Comparison of ENCODE assay signal across 8 cellular contexts in genomic region chr11:116791002-116791812, GRCh38. TPM values are rescaled to one million over a fixed set of nuclear protein-coding genes. Genes with fewer than 3 reads are reported as not detected.
DNase-seq lines count a peak whose midpoint lies in the region; ATAC-seq, FAIRE-seq and TF ChIP-seq lines count a peak whose summit lies in the region.

No MANE protein-coding gene starts in this region.

- no peak for TF ChIP-seq EP300 in H1 (IDR thresholded peaks at IDR 0.05; ENCODE audit: borderline replicate concordance in 1 of 2, low read depth in 2 of 2, low read length in 2 of 2)

- peak overlapping the region; percentile 20 for H3K4me3 Mint-ChIP-seq in mesothelial cell of epicardium

- no peak overlapping the region for H3K9ac ChIP-seq in H1 (replicated peaks in 1 of 4; ENCODE audit: extremely low read depth in 1 of 4, low read depth in 3 of 4, low read length in 3 of 4)

- H3K23ac ChIP-seq in H1 (ENCODE audit: insufficient read length) = no peak overlapping the region

- peaks cover 6% of the 10 kb centered on the region for H3K27me3 Mint-ChIP-seq in mesothelial cell of epicardium (ENCODE audit: low read depth)

- H3K23me2 ChIP-seq in H1 (ENCODE audit: low read depth, low read length) = peaks cover 11% of the 10 kb centered on the region

- H3K14ac ChIP-seq in H1 (ENCODE audit: insufficient read length) = no peak overlapping the region

- H3K18ac ChIP-seq in H1 (ENCODE audit: extremely low read depth, low read length) = peak overlapping the region; percentile 86

- no peak overlapping the region for H3K4me3 ChIP-seq in H1 (ENCODE audit: extremely low read depth in 1 of 4, insufficient read depth in 2 of 4, low read depth in 3 of 4, low read length in 4 of 4)

- H4K8ac ChIP-seq in H1 (ENCODE audit: extremely low read depth, insufficient read depth, low read length) = peak overlapping the region; percentile 87

- H3K4me1 ChIP-seq in H1 (replicated peaks in 1 of 4; ENCODE audit: control insufficient read depth in 3 of 4, insufficient read depth in 4 of 4, low read length in 3 of 4) = peaks cover 4 to 14% (median 7%) of the 10 kb centered on the region in 4 experiments

- peak overlapping the region; percentile 16 for H4K5ac ChIP-seq in H1 (ENCODE audit: insufficient read length, low read depth, low read length)

- no peak overlapping the region for H3K27ac ChIP-seq in H1 (ENCODE audit: low read depth, low read length)

- peaks cover 18% of the 10 kb centered on the region for H3K4me1 Mint-ChIP-seq in mesothelial cell of epicardium

- H2AK5ac ChIP-seq in H1 (ENCODE audit: low read depth, low read length) = no peak overlapping the region

- POLR2A ChIA-PET in H1 (lab: Charles Lee; ENCODE audit: partially characterized antibody) = interaction anchor here (0.9 to 6.0 kb wide), 5 partner anchors 14 to 354 kb away, joined by 3 to 29 read pairs (median 7); partner anchors contain the start of genes APOC3, BUD13 and PAFAH1B2

- peak overlapping the region in 1 of 2 experiments; percentile 54; a peak in 3 of 4 replicates for H3K4me2 ChIP-seq in H1 (ENCODE audit: insufficient read depth in 1 of 2, low read depth in 2 of 2, low read length in 2 of 2)

- WGBS in H1 (ENCODE audit: extremely low coverage in 1 of 2, insufficient coverage in 1 of 2, insufficient read length in 1 of 2, insufficient replicate concordance in 2 of 2, low coverage in 1 of 2, low lambda C conversion rate in 2 of 2, missing lambda C conversion rate in 1 of 2), 2 experiments = 40% methylated on average over 28 of the region's 31 CpGs; no CpG with 5 or more reads in 1 of the 2 experiments

- no peak overlapping the region for H2BK120ac ChIP-seq in H1 (replicated peaks; ENCODE audit: low read depth, low read length)

- H4K20me1 ChIP-seq in H1 (replicated peaks in 1 of 2; ENCODE audit: control insufficient read depth in 1 of 2, insufficient read depth in 2 of 2, low read length in 2 of 2) = no peaks in the 10 kb centered on the region

- 0 out of 2 replicates have a peak overlapping the region, but pooled peaks have one; percentile 77 for H2BK20ac ChIP-seq in H1 (ENCODE audit: low read length)

- peaks cover 0 to 15% of the 10 kb centered on the region in 2 experiments; a peak in 2 of 4 replicates for H3K79me2 ChIP-seq in H1 (ENCODE audit: control insufficient read depth in 1 of 2, insufficient read depth in 2 of 2, low read length in 2 of 2)

- no peak overlapping the region for H3K27ac Mint-ChIP-seq in mesothelial cell of epicardium

- TF ChIP-seq RAD21 in H1 (IDR thresholded peaks at IDR 0.05 in 1 of 2, conservative IDR thresholded peaks at IDR 0.05 in 1 of 2; ENCODE audit: low read depth in 2 of 2, low read length in 2 of 2) = peak; percentile 87 to 88

- H3K56ac ChIP-seq in H1 (replicated peaks; ENCODE audit: insufficient read length, low read depth, low read length) = no peak overlapping the region

- no peaks in the 10 kb centered on the region for H3K9me3 Mint-ChIP-seq in mesothelial cell of epicardium

- CTCF ChIA-PET in H1 (lab: Charles Lee; ENCODE audit: partially characterized antibody) = interaction anchor here (0.6 to 12.1 kb wide), 38 partner anchors 8 to 435 kb away, joined by 3 to 237 read pairs (median 4); partner anchors contain the start of genes APOA1, APOA4, APOC3 and BUD13

- peaks cover 2% of the 10 kb centered on the region for H3K36me3 Mint-ChIP-seq in mesothelial cell of epicardium

- H2BK5ac ChIP-seq in H1 (ENCODE audit: low read depth, low read length) = peak overlapping the region; percentile 18; the same call in 1 of the 2 replicates

- H3K9me3 ChIP-seq in H1 (ENCODE audit: insufficient read depth in 2 of 2, low read depth in 1 of 2, low read length in 1 of 2) = no peaks in the 10 kb centered on the region

- no peak for FAIRE-seq in H1 (lab: Jason Lieb, UNC)

- TF ChIP-seq CTCF in H1 (IDR thresholded peaks at IDR 0.05; ENCODE audit: control extremely low read depth in 1 of 3, insufficient read depth in 1 of 3, low read depth in 1 of 3, low read length in 3 of 3) = peak; percentile 91 to 98 (median 95)
- TF ChIP-seq CTCF in mesothelial cell of epicardium (IDR thresholded peaks at IDR 0.05; ENCODE audit: unreplicated experiment) = peak; percentile 77

- peak overlapping the region; percentile 95 for H2AFZ ChIP-seq in H1 (ENCODE audit: low read length)

- H3K36me3 ChIP-seq in H1 (ENCODE audit: control insufficient read depth in 2 of 4, insufficient read depth in 4 of 4, low read length in 3 of 4) = peaks cover 0 to 4% (median 3%) of the 10 kb centered on the region in 4 experiments; a peak in 4 of 8 replicates

- ATAC-seq in HG02798 (IDR thresholded peaks at IDR 0.05; ENCODE audit: poor library complexity, unreplicated experiment) (peak; percentile 44), HG03432 (IDR thresholded peaks at IDR 0.05; ENCODE audit: unreplicated experiment) (no peak)

- H2BK15ac ChIP-seq in H1 (ENCODE audit: low read length) = peak overlapping the region; percentile 97

- H3K4ac ChIP-seq in H1 (replicated peaks; ENCODE audit: insufficient read length, low read depth, low read length) = no peak overlapping the region

- 0 out of 3 replicates have a peak, but pooled peaks of 1 of the 2 experiments have one; percentile 26 for TF ChIP-seq POLR2A in H1 (IDR thresholded peaks at IDR 0.05; ENCODE audit: control extremely low read depth in 1 of 2, low read depth in 2 of 2, low read length in 2 of 2)

- peak overlapping the region; percentile 48 for H4K91ac ChIP-seq in H1 (replicated peaks; ENCODE audit: insufficient read length, low read length)

- peak overlapping the region; percentile 71; the same call in 1 of the 2 replicates for H2BK12ac ChIP-seq in H1 (ENCODE audit: low read depth, low read length)

- H3K27me3 ChIP-seq in H1 (replicated peaks in 1 of 4; ENCODE audit: control insufficient read depth in 3 of 4, extremely low read depth in 1 of 4, insufficient read depth in 3 of 4, low read length in 3 of 4) = peaks cover 0 to 11% (median 3%) of the 10 kb centered on the region in 4 experiments; a peak in 4 of 7 replicates

- H3K79me1 ChIP-seq in H1 (ENCODE audit: low read depth, low read length) = peaks cover 5% of the 10 kb centered on the region; the same call in 1 of the 2 replicates

- DNase-seq in C1 segment of cervical spinal cord (lab: John Stamatoyannopoulos, UW) (peak in 13 of 14 donors; percentile 6 to 80 (median 51)), NOMO-1 (lab: John Stamatoyannopoulos, UW; ENCODE audit: unreplicated experiment in 2 of 2) (peak; percentile 51 to 53), H1 (ENCODE audit: low read depth in 1 of 2, low spot score in 2 of 2) (peak; percentile 56 to 99), mesothelial cell of epicardium (ENCODE audit: low spot score in 2 of 2, unreplicated experiment in 2 of 2) (peak; percentile 64 to 90)
- DNase-seq in activated CD8-positive, alpha-beta memory T cell treated with anti-CD3 and anti-CD28 coated beads, Interleukin-2, amount 50 U/mL, for 1 hour (ENCODE audit: extremely low read depth) = peak; percentile 35
- peak; percentile 36 to 43 for DNase-seq in stimulated activated CD8-positive, alpha-beta memory T cell treated with anti-CD3 and anti-CD28 coated beads, Interleukin-15, amount 100 ng/mL, for 4 hours (ENCODE audit: low read depth in 2 of 2)

RNA-seq across cellular contexts. Expression of gene APOA5, which starts 0.5 kb away (rescaled TPM):
- 0.15 and 0.21 TPM in 2 replicates for total RNA-seq in H1 (2021; fragmentation: NEBNext Ultra II Directional; extraction: Animal tissue kit (Norgen Biotek cat#: 25700))
- 0.08 and 0.09 TPM in 2 replicates for polyA plus RNA-seq in H1 (2011; rRNA removed)
- 0.17 TPM for polyA plus RNA-seq in H1 (2011; cell fraction: cytosol; rRNA removed)
- polyA plus RNA-seq in H1 (2011; cell fraction: nucleus; rRNA removed) = 0.24 TPM
- polyA plus RNA-seq in H1 (2012, experiment 1 of 2) = 0.14 to 0.15 TPM in 2 of 4 replicates, not detected in the others
- 0.20 TPM for polyA plus RNA-seq in H1 (2012, experiment 2 of 2)
- 0.06 TPM for polyA plus RNA-seq in H1 (2013, experiment 1 of 2)
- polyA plus RNA-seq in H1 (2013, experiment 2 of 2) = 0.06 TPM
- 0.12 and 0.22 TPM in 2 replicates for polyA minus RNA-seq in H1 (2011; rRNA and poly(A)+ RNA removed)
- not detected for polyA minus RNA-seq in H1 (2011; cell fraction: cytosol; rRNA and poly(A)+ RNA removed)
- 0.60 TPM for polyA minus RNA-seq in H1 (2011; cell fraction: nucleus; rRNA and poly(A)+ RNA removed)
- not detected in 3 replicates for total RNA-seq in mesothelial cell of epicardium

RNA-seq across cellular contexts. Expression of gene ZPR1, which starts 3.4 kb away (rescaled TPM):
- total RNA-seq in H1 (2021; fragmentation: NEBNext Ultra II Directional; extraction: Animal tissue kit (Norgen Biotek cat#: 25700)) = 70.5 and 81.2 TPM in 2 replicates
- polyA plus RNA-seq in H1 (2011; rRNA removed) = 36.6 and 36.7 TPM in 2 replicates
- polyA plus RNA-seq in H1 (2011; cell fraction: cytosol; rRNA removed) = 49.0 TPM
- 38.7 TPM for polyA plus RNA-seq in H1 (2011; cell fraction: nucleus; rRNA removed)
- 44.9 to 54.2 TPM (median 48.1 TPM) in 4 replicates for polyA plus RNA-seq in H1 (2012, experiment 1 of 2)
- polyA plus RNA-seq in H1 (2012, experiment 2 of 2) = 24.3 TPM
- polyA plus RNA-seq in H1 (2013, experiment 1 of 2) = 33.3 TPM
- polyA plus RNA-seq in H1 (2013, experiment 2 of 2) = 35.5 TPM
- 62.4 and 69.3 TPM in 2 replicates for polyA minus RNA-seq in H1 (2011; rRNA and poly(A)+ RNA removed)
- 46.8 TPM for polyA minus RNA-seq in H1 (2011; cell fraction: cytosol; rRNA and poly(A)+ RNA removed)
- 42.6 TPM for polyA minus RNA-seq in H1 (2011; cell fraction: nucleus; rRNA and poly(A)+ RNA removed)
- total RNA-seq in mesothelial cell of epicardium = 39.1 to 41.5 TPM (median 40.9 TPM) in 3 replicates

RNA-seq across cellular contexts. Expression of gene BUD13, which starts 18.4 kb away (rescaled TPM):
- 24.8 TPM in 2 replicates for total RNA-seq in H1 (2021; fragmentation: NEBNext Ultra II Directional; extraction: Animal tissue kit (Norgen Biotek cat#: 25700))
- polyA plus RNA-seq in H1 (2011; rRNA removed) = 22.0 and 27.2 TPM in 2 replicates
- 27.8 TPM for polyA plus RNA-seq in H1 (2011; cell fraction: cytosol; rRNA removed)
- 20.1 TPM for polyA plus RNA-seq in H1 (2011; cell fraction: nucleus; rRNA removed)
- 27.5 to 33.0 TPM (median 28.6 TPM) in 4 replicates for polyA plus RNA-seq in H1 (2012, experiment 1 of 2)
- polyA plus RNA-seq in H1 (2012, experiment 2 of 2) = 16.3 TPM
- 23.0 TPM for polyA plus RNA-seq in H1 (2013, experiment 1 of 2)
- 20.2 TPM for polyA plus RNA-seq in H1 (2013, experiment 2 of 2)
- polyA minus RNA-seq in H1 (2011; rRNA and poly(A)+ RNA removed) = 26.8 and 27.4 TPM in 2 replicates
- polyA minus RNA-seq in H1 (2011; cell fraction: cytosol; rRNA and poly(A)+ RNA removed) = 15.7 TPM
- 17.9 TPM for polyA minus RNA-seq in H1 (2011; cell fraction: nucleus; rRNA and poly(A)+ RNA removed)
- total RNA-seq in mesothelial cell of epicardium = 21.2 to 22.2 TPM (median 21.4 TPM) in 3 replicates

RNA-seq across cellular contexts. Expression of gene APOA4, which starts 31.9 kb away (rescaled TPM):
- total RNA-seq in H1 (2021; fragmentation: NEBNext Ultra II Directional; extraction: Animal tissue kit (Norgen Biotek cat#: 25700)) = not detected in 2 replicates
- polyA plus RNA-seq in H1 (2011; rRNA removed) = not detected in 2 replicates
- polyA plus RNA-seq in H1 (2011; cell fraction: cytosol; rRNA removed) = not detected
- not detected for polyA plus RNA-seq in H1 (2011; cell fraction: nucleus; rRNA removed)
- not detected in 4 replicates for polyA plus RNA-seq in H1 (2012, experiment 1 of 2)
- polyA plus RNA-seq in H1 (2012, experiment 2 of 2) = 0.16 TPM
- not detected for polyA plus RNA-seq in H1 (2013, experiment 1 of 2)
- not detected for polyA plus RNA-seq in H1 (2013, experiment 2 of 2)
- polyA minus RNA-seq in H1 (2011; rRNA and poly(A)+ RNA removed) = not detected in 2 replicates
- not detected for polyA minus RNA-seq in H1 (2011; cell fraction: cytosol; rRNA and poly(A)+ RNA removed)
- not detected for polyA minus RNA-seq in H1 (2011; cell fraction: nucleus; rRNA and poly(A)+ RNA removed)
- total RNA-seq in mesothelial cell of epicardium = not detected in 3 replicates

RNA-seq across cellular contexts. Expression of gene APOC3, which starts 38.5 kb away (rescaled TPM):
- not detected in 2 replicates for total RNA-seq in H1 (2021; fragmentation: NEBNext Ultra II Directional; extraction: Animal tissue kit (Norgen Biotek cat#: 25700))
- not detected in 2 replicates for polyA plus RNA-seq in H1 (2011; rRNA removed)
- polyA plus RNA-seq in H1 (2011; cell fraction: cytosol; rRNA removed) = not detected
- not detected for polyA plus RNA-seq in H1 (2011; cell fraction: nucleus; rRNA removed)
- polyA plus RNA-seq in H1 (2012, experiment 1 of 2) = not detected in 4 replicates
- not detected for polyA plus RNA-seq in H1 (2012, experiment 2 of 2)
- polyA plus RNA-seq in H1 (2013, experiment 1 of 2) = not detected
- polyA plus RNA-seq in H1 (2013, experiment 2 of 2) = not detected
- not detected in 2 replicates for polyA minus RNA-seq in H1 (2011; rRNA and poly(A)+ RNA removed)
- not detected for polyA minus RNA-seq in H1 (2011; cell fraction: cytosol; rRNA and poly(A)+ RNA removed)
- polyA minus RNA-seq in H1 (2011; cell fraction: nucleus; rRNA and poly(A)+ RNA removed) = not detected
- not detected in 3 replicates for total RNA-seq in mesothelial cell of epicardium
